Comparison of ENCODE assay signal across 14 cellular contexts in genomic region chr1:212613440-212614335, GRCh38. TPM values are rescaled to one million over a fixed set of nuclear protein-coding genes. Genes with fewer than 3 reads are reported as not detected.
A peak's percentile ranks its signal among the peaks of the same experiment; 100 is the strongest.
DNase-seq lines count a peak whose midpoint lies in the region; TF ChIP-seq lines count a peak whose summit lies in the region.
"Had no signal": no experiment of that assay in that cellular context is flagged by ENCODE, and none has a peak within 500 bp of the region (broad histone marks: within the 10 kb centered on the region; RNA-seq: fewer than 3 reads in every experiment).

No MANE protein-coding gene starts in this region.

- H3K4me1 Mint-ChIP-seq in endodermal cell = peaks cover 34% of the 10 kb centered on the region

- no peak overlapping the region for H3K4me3 Mint-ChIP-seq in endodermal cell

- no peak overlapping the region for H3K27ac ChIP-seq in endodermal cell (ENCODE audit: low read depth, low read length)
- H3K27ac ChIP-seq: esophagus muscularis mucosa, pancreas had no signal

- H3K36me3 Mint-ChIP-seq in endodermal cell (ENCODE audit: low read depth) = peaks cover 42% of the 10 kb centered on the region

- peaks cover 11% of the 10 kb centered on the region for H3K4me1 ChIP-seq in endodermal cell (ENCODE audit: control insufficient read depth, insufficient read depth, low read length)

- H3K27me3 ChIP-seq in endodermal cell (ENCODE audit: control insufficient read depth, insufficient read depth, low read length, poor library complexity, severe bottlenecking) = no peaks in the 10 kb centered on the region
- H3K27me3 ChIP-seq: esophagus muscularis mucosa, pancreas had no signal

- H3K9me3 ChIP-seq in endodermal cell (ENCODE audit: control insufficient read depth, low read length) = no peaks in the 10 kb centered on the region
- H3K9me3 ChIP-seq: esophagus muscularis mucosa, pancreas, SK-N-SH had no signal

- peak; percentile 12 for TF ChIP-seq CTCF in endodermal cell (conservative IDR thresholded peaks at IDR 0.05)

- DNase-seq in AG08395 (ENCODE audit: low spot score) (peak; percentile 82), RPMI7951 (ENCODE audit: low read depth) (peak; percentile 91), endodermal cell (no peak), germinal center (ENCODE audit: low spot score) (no peak), NCI-H1092 (lab: John Stamatoyannopoulos, UW) (no peak), NCI-H1436 treated with DMSO at 0.1 percent for 48 hours (lab: John Stamatoyannopoulos, UW) (no peak)
- DNase-seq in effector CD8-positive, alpha-beta T cell (lab: John Stamatoyannopoulos, UW) = no peak
- DNase-seq: activated gamma-delta T cell treated with Interleukin-2 at 50 U/mL for 16 hours; DND-41; pancreas; SK-N-SH; stimulated activated CD8-positive, alpha-beta memory T cell treated with anti-CD3 and anti-CD28 coated beads, Interleukin-4, amount 100 ng/mL, for 48 hours had no signal

- peaks cover 13% of the 10 kb centered on the region for H3K27me3 Mint-ChIP-seq in endodermal cell (ENCODE audit: insufficient read depth)

- peaks cover 59% of the 10 kb centered on the region for H3K36me3 ChIP-seq in endodermal cell (ENCODE audit: control insufficient read depth, insufficient read depth, low read length)

- H3K27ac Mint-ChIP-seq in endodermal cell = no peak overlapping the region

- H3K4me3 ChIP-seq in GM08714 (ENCODE audit: low read length) (peak overlapping the region; percentile 45; the same call in 1 of the 2 replicates), endodermal cell (ENCODE audit: low read length) (no peak overlapping the region)
- H3K4me3 ChIP-seq: esophagus muscularis mucosa, pancreas had no signal

- no peaks in the 10 kb centered on the region for H3K9me3 Mint-ChIP-seq in endodermal cell

- 95 to 97% methylated on average over 5 to 8 of the region's 8 CpGs for WGBS in endodermal cell (ENCODE audit: insufficient coverage in 1 of 2, insufficient read length in 1 of 2), 2 experiments

- no peak overlapping the region for H3K9ac ChIP-seq in endodermal cell (ENCODE audit: extremely low read depth, low read length, poor library complexity, severe bottlenecking)
- H3K9ac ChIP-seq: SK-N-SH had no signal

RNA-seq across cellular contexts. Expression of gene ATF3, which starts 5.1 kb away (rescaled TPM):
- 1.2 and 1.4 TPM in 2 replicates for total RNA-seq in RPMI7951 (2014; rRNA removed; shearing (Covaris generic))
- total RNA-seq in endodermal cell = 10 to 100 TPM; 12.6 to 24.0 TPM
- 26.0 TPM for polyA plus RNA-seq in endodermal cell (2013, experiment 1 of 2)
- polyA plus RNA-seq in endodermal cell (2013, experiment 2 of 2) = 20.3 TPM

Comparison
In these comparisons a context has a peak if more than half of its experiments do, and no peak if none do; other contexts are left out.
1. DNase-seq: peak in AG08395 (single experiment) and RPMI7951 (single experiment); none in endodermal cell (single experiment), germinal center (single experiment), effector CD8-positive, alpha-beta T cell (single experiment), NCI-H1092 (single experiment) and NCI-H1436 treated with DMSO at 0.1 percent for 48 hours (single experiment).